ENCODE assay signal across 1 cellular context in genomic region chr12:53955036-53955775, GRCh38.
TF ChIP-seq lines count a peak whose summit lies in the region.

No MANE protein-coding gene starts in this region.

TF ChIP-seq in H1, 55 proteins besides CTCF, POLR2A, EP300 and RAD21:
- TF ChIP-seq SIN3A (conservative IDR thresholded peaks at IDR 0.05 in 1 of 2, IDR thresholded peaks at IDR 0.05 in 1 of 2; ENCODE audit: low read depth in 1 of 2, low read length in 2 of 2) (no peak), TAF1 (IDR thresholded peaks at IDR 0.05; ENCODE audit: low read depth, low read length) (no peak), SUZ12 (IDR thresholded peaks at IDR 0.05; ENCODE audit: low read length) (peak; percentile 98), RNF2 (IDR thresholded peaks at IDR 0.05; ENCODE audit: borderline replicate concordance, low read depth, low read length, missing control alignments, poor library complexity, severe bottlenecking) (peak; percentile 64), EGR1 (IDR thresholded peaks at IDR 0.05; ENCODE audit: borderline replicate concordance, low read depth, low read length) (no peak), CHD2 (IDR thresholded peaks at IDR 0.05; ENCODE audit: low read length) (no peak), HDAC6 (IDR thresholded peaks at IDR 0.05; ENCODE audit: low read depth, low read length) (no peak), USF2 (IDR thresholded peaks at IDR 0.05; ENCODE audit: low read length) (no peak), TCF12 (IDR thresholded peaks at IDR 0.05; ENCODE audit: low read depth, low read length) (no peak), E2F6 (IDR thresholded peaks at IDR 0.05) (no peak), CBX8 (IDR thresholded peaks at IDR 0.05; ENCODE audit: borderline replicate concordance, low read depth, low read length) (no peak), EZH2 (IDR thresholded peaks at IDR 0.05; ENCODE audit: low read depth, low read length, severe bottlenecking) (peak; percentile 98), SIX5 (IDR thresholded peaks at IDR 0.05; ENCODE audit: low read depth, low read length) (no peak), SP2 (IDR thresholded peaks at IDR 0.05; ENCODE audit: low read length) (no peak), MAFK (IDR thresholded peaks at IDR 0.05; ENCODE audit: low read depth, low read length) (no peak), TEAD4 (IDR thresholded peaks at IDR 0.05; ENCODE audit: low read depth, low read length) (no peak), BACH1 (IDR thresholded peaks at IDR 0.05; ENCODE audit: low read length) (no peak), MAX (IDR thresholded peaks at IDR 0.05) (0 out of 2 replicates have a peak, but pooled peaks have one; percentile 16)
